In genomic region chr19:17860331-17860992, GRCh38 we compare ENCODE assay signal across 8 cellular contexts. TPM values are rescaled to one million over a fixed set of nuclear protein-coding genes. Genes with fewer than 3 reads are reported as not detected.
DNase-seq lines count a peak whose midpoint lies in the region; ATAC-seq and TF ChIP-seq lines count a peak whose summit lies in the region.

No MANE protein-coding gene starts in this region.

- peak overlapping the region in 9 of 10 donors; percentile 79 to 96 (median 90) for H3K27ac ChIP-seq in heart right ventricle
- peak overlapping the region; percentile 88 to 90 for H3K27ac ChIP-seq in ascending aorta
- H3K27ac ChIP-seq in upper lobe of right lung, result peak overlapping the region; percentile 91

- no peak for DNase-seq in heart right ventricle
- DNase-seq in left ventricle myocardium superior, result no peak
- DNase-seq in ascending aorta (ENCODE audit: low spot score in 2 of 2), result no peak
- DNase-seq in lower leg skin (ENCODE audit: low spot score in 2 of 2), result no peak
- no peak for DNase-seq in upper lobe of right lung
- DNase-seq in putamen (ENCODE audit: low spot score), result no peak
- no peak for DNase-seq in activated gamma-delta T cell treated with Interleukin-2 at 50 U/mL for 16 hours

- ATAC-seq in heart right ventricle (no peak), left ventricle myocardium superior (no peak), upper lobe of right lung (no peak), GM21360 (IDR thresholded peaks at IDR 0.05; ENCODE audit: unreplicated experiment) (no peak)

- intact Hi-C loops in heart right ventricle (cut with DNase I) (loop anchor here in 7 of 10 donors (2.0 to 10.0 kb wide), 5 partner anchors 67 to 137 kb away; partner anchors contain the start of gene CCDC124 (in 4 of the 7)), left ventricle myocardium superior (cut with micrococcal nuclease) (no loop called here), ascending aorta (cut with DNase I) (loop anchor here (10.0 kb wide), 1 partner anchor 194 kb away; no protein-coding TSS in a partner anchor), lower leg skin (cut with DNase I; ENCODE audit: low total_unique reads) (loop anchor here (5.0 kb wide), 1 partner anchor 72 kb away; the partner anchor contains the start of gene CCDC124), upper lobe of right lung (cut with DNase I) (no loop called here)

- peaks cover 0 to 47% (median 40%) of the 10 kb centered on the region in 9 donors for H3K36me3 ChIP-seq in heart right ventricle
- peaks cover 34 to 44% of the 10 kb centered on the region in 2 donors for H3K36me3 ChIP-seq in ascending aorta
- H3K36me3 ChIP-seq in upper lobe of right lung, result peaks cover 41% of the 10 kb centered on the region

- H3K9me3 ChIP-seq in heart right ventricle, result no peaks in the 10 kb centered on the region
- no peaks in the 10 kb centered on the region for H3K9me3 ChIP-seq in ascending aorta
- H3K9me3 ChIP-seq in upper lobe of right lung, result no peaks in the 10 kb centered on the region

- 2% methylated on average over 22 of the region's 22 CpGs for WGBS in heart right ventricle, 2 donors
- WGBS in lower leg skin, 2 donors, result 0 to 2% methylated on average over 22 of the region's 22 CpGs

- H3K27me3 ChIP-seq in heart right ventricle (no peaks in the 10 kb centered on the region), ascending aorta (no peaks in the 10 kb centered on the region), upper lobe of right lung (no peaks in the 10 kb centered on the region)

- TF ChIP-seq CTCF in heart right ventricle (IDR thresholded peaks at IDR 0.05) (no peak), ascending aorta (IDR thresholded peaks at IDR 0.05) (no peak), lower leg skin (IDR thresholded peaks at IDR 0.05) (no peak), upper lobe of right lung (IDR thresholded peaks at IDR 0.05) (no peak)

- no peak for TF ChIP-seq POLR2A in lower leg skin (IDR thresholded peaks at IDR 0.05)

- H3K4me3 ChIP-seq in heart right ventricle (peak overlapping the region; percentile 75 to 99 (median 92)), ascending aorta (peak overlapping the region; percentile 93 to 94), lower leg skin (ENCODE audit: low read depth, poor library complexity, severe bottlenecking) (peak overlapping the region; percentile 90), upper lobe of right lung (peak overlapping the region; percentile 93)

- H3K4me1 ChIP-seq in heart right ventricle (peaks cover 9 to 31% (median 23%) of the 10 kb centered on the region in 9 donors), ascending aorta (peaks cover 10 to 17% of the 10 kb centered on the region in 2 donors), upper lobe of right lung (peaks cover 12% of the 10 kb centered on the region)

RNA-seq across cellular contexts. Expression of gene RPL18A, which starts 0.8 kb away (rescaled TPM):
- 1,000 to 10,000 TPM in 1 of 10 donors, 100 to 1,000 TPM in 9; 623 to 1,142 (median 682) TPM for total RNA-seq in heart right ventricle
- polyA plus RNA-seq in heart right ventricle, result 1,000 to 10,000 TPM in 1 of 2 donors, 100 to 1,000 TPM in 1; 685 to 2,570 TPM
- 720 TPM for total RNA-seq in left ventricle myocardium superior
- total RNA-seq in ascending aorta, result 2,481 TPM
- total RNA-seq in lower leg skin, result 1,000 to 10,000 TPM; 2,094 to 3,301 (median 2,396) TPM
- 1,315 TPM for total RNA-seq in upper lobe of right lung

RNA-seq across cellular contexts. Expression of gene SLC5A5, which starts 11.3 kb away (rescaled TPM):
- total RNA-seq in heart right ventricle (under 1 TPM in 1 of 10 donors, not detected in 9; 0.16 TPM), left ventricle myocardium superior (not detected), ascending aorta (not detected), lower leg skin (not detected), upper lobe of right lung (not detected)
- polyA plus RNA-seq in heart right ventricle, result not detected

RNA-seq across cellular contexts. Expression of gene JAK3, which starts 12.7 kb away (rescaled TPM):
- total RNA-seq in heart right ventricle (10 to 100 TPM in 1 of 10 donors, 1 to 10 TPM in 7, under 1 TPM in 2; 0.59 to 16.9 (median 1.6) TPM), left ventricle myocardium superior (1.5 TPM), ascending aorta (28.1 TPM), lower leg skin (1 to 10 TPM; 2.1 to 4.0 (median 3.7) TPM), upper lobe of right lung (15.1 TPM)
- polyA plus RNA-seq in heart right ventricle, result 1 to 10 TPM in 1 of 2 donors, under 1 TPM in 1; 0.88 to 3.7 TPM

RNA-seq across cellular contexts. Expression of gene INSL3, which starts 39.1 kb away (rescaled TPM):
- total RNA-seq in heart right ventricle, result not detected
- under 1 TPM in 1 of 2 donors, not detected in 1; 0.04 TPM for polyA plus RNA-seq in heart right ventricle
- total RNA-seq in left ventricle myocardium superior, result not detected
- not detected for total RNA-seq in ascending aorta
- not detected for total RNA-seq in lower leg skin
- total RNA-seq in upper lobe of right lung, result not detected

Comparison
In these comparisons a context has a peak if more than half of its experiments do, and no peak if none do; other contexts are left out.
1. intact Hi-C loops: an anchor here in heart right ventricle (2.0 to 10.0 kb wide), ascending aorta (10.0 kb wide) and lower leg skin (5.0 kb wide); none called in left ventricle myocardium superior and upper lobe of right lung.